Comparison of ENCODE assay signal across 27 cellular contexts in the genomic region with DNA sequence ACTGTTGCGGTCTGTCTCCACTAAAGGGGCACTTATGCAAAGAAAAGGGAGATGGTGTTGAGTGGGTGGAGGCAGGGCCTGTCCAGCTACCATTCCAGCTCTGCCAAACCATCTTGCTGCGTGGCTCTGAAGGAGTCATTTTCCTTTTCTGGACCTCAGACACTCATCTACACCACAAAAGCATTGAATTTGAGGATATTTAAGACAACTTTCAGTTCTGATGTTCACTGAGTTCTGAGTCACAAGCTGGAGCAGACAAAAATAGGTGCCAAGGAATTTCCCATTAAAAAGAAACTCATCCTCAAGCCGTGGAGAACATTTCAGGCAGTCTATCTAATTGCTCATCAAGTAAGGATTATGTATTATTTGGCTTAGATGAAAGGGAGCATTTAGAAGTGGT.
DNase-seq lines count a peak whose midpoint lies in the region; ATAC-seq, FAIRE-seq and TF ChIP-seq lines count a peak whose summit lies in the region.
"Had no signal": no experiment of that assay in that cellular context is flagged by ENCODE, and none has a peak within 500 bp of the region (broad histone marks: within the 10 kb centered on the region; RNA-seq: fewer than 3 reads in every experiment).

No MANE protein-coding gene starts in this region.

- no peak overlapping the region for H3K27ac ChIP-seq in GM12878 (ENCODE audit: control insufficient read depth, insufficient read depth)
- H3K27ac ChIP-seq: pancreas, stomach, thyroid gland had no signal

- CTCF ChIA-PET in GM12878 (lab: Yijun Ruan, JAX) (interaction anchor here (0.7 kb wide), 1 partner anchor 46 kb away, joined by 3 read pairs; no protein-coding TSS in a partner anchor), GM10248 (lab: Yijun Ruan, JAX) (no interaction called here)

- peak; percentile 40 for DNase-seq in AG20443 (ENCODE audit: low spot score)
- peak; percentile 58 for DNase-seq in HS-5 (ENCODE audit: low read depth)
- DNase-seq in GM12878 (ENCODE audit: low read depth, low spot score): no peak
- peak; percentile 55 for DNase-seq in iris pigment epithelial cell (ENCODE audit: low read depth)
- DNase-seq in NOMO-1 treated with DMSO at 0.1 percent for 48 hours (lab: John Stamatoyannopoulos, UW; ENCODE audit: unreplicated experiment): no peak
- DNase-seq in GM10248 (ENCODE audit: extremely low spot score): no peak
- no peak for DNase-seq in activated naive CD4-positive, alpha-beta T cell treated with Interleukin-2 at 50 U/mL for 16 hours
- DNase-seq: activated CD8-positive, alpha-beta T cell treated with anti-CD3 and anti-CD28 coated beads for 36 hours; aorta; C1 segment of cervical spinal cord; Caco-2; DMS79; dorsolateral prefrontal cortex; head of caudate nucleus; KG1; kidney glomerular epithelial cell; mucosa of descending colon; NCI-H1436; NCI-H446; pancreas; stimulated activated CD4-positive, alpha-beta T cell treated with anti-CD3 and anti-CD28 coated beads, Interleukin-2, amount 100 ng/mL, for 24 hours; stomach; T-helper 2 cell; thyroid gland had no signal

- TF ChIP-seq CTCF in GM12878 (IDR thresholded peaks at IDR 0.05 in 2 of 3, conservative IDR thresholded peaks at IDR 0.05 in 1 of 3; ENCODE audit: control insufficient read depth in 2 of 3, extremely low read depth in 1 of 3, insufficient read depth in 1 of 3, low read depth in 3 of 3, low read length in 3 of 3): no peak
- no peak for TF ChIP-seq CTCF in GM10248 (IDR thresholded peaks at IDR 0.05; ENCODE audit: control extremely low read depth, extremely low read depth, low read depth, missing control alignments)

- H3K4me1 ChIP-seq in GM12878 (ENCODE audit: control insufficient read depth, insufficient read depth, low read length): no peaks in the 10 kb centered on the region
- H3K4me1 ChIP-seq: Caco-2, pancreas, stomach, thyroid gland had no signal

- no peak overlapping the region for H2AFZ ChIP-seq in GM12878 (ENCODE audit: control insufficient read depth, low read depth, low read length)

- TF ChIP-seq EP300 in GM12878 (IDR thresholded peaks at IDR 0.05; ENCODE audit: borderline replicate concordance in 1 of 2, control insufficient read depth in 1 of 2, low read depth in 2 of 2, low read length in 2 of 2): no peak

- H3K9me3 ChIP-seq in GM12878 (replicated peaks; ENCODE audit: control insufficient read depth, insufficient read depth, low read length): no peaks in the 10 kb centered on the region
- H3K9me3 ChIP-seq: Caco-2, mucosa of descending colon, pancreas, stomach, thyroid gland had no signal

- BruUV-seq in GM12878 (replicated peaks; lab: Mats Ljungman, UMichigan): no TSS peak

- no peak for TF ChIP-seq POLR2A in GM12878 (IDR thresholded peaks at IDR 0.05; ENCODE audit: low read depth, low read length)

- peak; percentile 31 for FAIRE-seq in GM12878 (lab: Jason Lieb, UNC)
- FAIRE-seq: pancreas had no signal

- POLR2A ChIA-PET in GM12878 (lab: Charles Lee) (no interaction called here), GM10248 (lab: Yijun Ruan, JAX) (no interaction called here)

- H3K4me3 ChIP-seq in GM12878: no peak overlapping the region
- H3K4me3 ChIP-seq: dorsolateral prefrontal cortex, lung, mucosa of descending colon, pancreas, stomach, thyroid gland had no signal

- SMC1A ChIA-PET in GM12878 (lab: Charles Lee; ENCODE audit: uncharacterized antibody, unreplicated experiment): interaction anchor here (0.7 kb wide), 1 partner anchor 54 kb away, joined by 3 read pairs; no protein-coding TSS in a partner anchor

- RAD21 ChIA-PET in GM12878 (lab: Charles Lee; ENCODE audit: unreplicated experiment): no interaction called here

- intact Hi-C loops in GM12878 (cut with micrococcal nuclease; ENCODE audit: unreplicated experiment): no loop called here

- no peak for ATAC-seq in GM12878
- ATAC-seq in HG02642 (IDR thresholded peaks at IDR 0.05; ENCODE audit: poor library complexity, unreplicated experiment): no peak
- ATAC-seq: activated CD8-positive, alpha-beta T cell treated with anti-CD3 and anti-CD28 coated beads for 36 hours; mucosa of descending colon; pancreas; SK-N-SH treated with all-trans-retinoic acid at 6 μM for 48 hours had no signal

- H4K20me1 ChIP-seq in GM12878 (ENCODE audit: control insufficient read depth, insufficient read depth): no peaks in the 10 kb centered on the region

- H3K4me2 ChIP-seq in GM12878 (ENCODE audit: control insufficient read depth, insufficient read depth): no peak overlapping the region

- H3K79me2 ChIP-seq in GM12878 (ENCODE audit: control insufficient read depth, insufficient read depth, low read length): no peaks in the 10 kb centered on the region

- H3K36me3 ChIP-seq in GM12878 (ENCODE audit: control insufficient read depth in 2 of 2, insufficient read depth in 2 of 2, low read length in 1 of 2): no peaks in the 10 kb centered on the region
- H3K36me3 ChIP-seq: pancreas, stomach, thyroid gland had no signal

- 0 out of 4 replicates have a peak, but pooled peaks cover 0 to under 1% of the 10 kb centered on the region in 2 experiments for H3K27me3 ChIP-seq in GM12878 (replicated peaks in 1 of 2; ENCODE audit: control insufficient read depth in 2 of 2, insufficient read depth in 2 of 2, low read length in 1 of 2)
- H3K27me3 ChIP-seq: dorsolateral prefrontal cortex, pancreas, thyroid gland had no signal

- in situ Hi-C loops in GM12878 (cut with MboI): no loop called here

- WGBS in GM12878 (ENCODE audit: insufficient coverage, insufficient replicate concordance, low lambda C conversion rate, missing lambda C conversion rate): 15% methylated on average over 3 of the region's 3 CpGs

- TF ChIP-seq RAD21 in GM12878 (IDR thresholded peaks at IDR 0.05; ENCODE audit: insufficient read depth, low read depth, low read length): no peak

- H3K9ac ChIP-seq in GM12878 (ENCODE audit: control insufficient read depth, insufficient read depth, low read length): no peak overlapping the region

TF ChIP-seq in GM12878, 131 proteins besides CTCF, POLR2A, EP300 and RAD21 (continues in another document):
- TF ChIP-seq, protein P1, sequence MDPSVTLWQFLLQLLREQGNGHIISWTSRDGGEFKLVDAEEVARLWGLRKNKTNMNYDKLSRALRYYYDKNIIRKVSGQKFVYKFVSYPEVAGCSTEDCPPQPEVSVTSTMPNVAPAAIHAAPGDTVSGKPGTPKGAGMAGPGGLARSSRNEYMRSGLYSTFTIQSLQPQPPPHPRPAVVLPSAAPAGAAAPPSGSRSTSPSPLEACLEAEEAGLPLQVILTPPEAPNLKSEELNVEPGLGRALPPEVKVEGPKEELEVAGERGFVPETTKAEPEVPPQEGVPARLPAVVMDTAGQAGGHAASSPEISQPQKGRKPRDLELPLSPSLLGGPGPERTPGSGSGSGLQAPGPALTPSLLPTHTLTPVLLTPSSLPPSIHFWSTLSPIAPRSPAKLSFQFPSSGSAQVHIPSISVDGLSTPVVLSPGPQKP (IDR thresholded peaks at IDR 0.05; ENCODE audit: low read depth, low read length): no peak
- TF ChIP-seq RUNX3 (IDR thresholded peaks at IDR 0.05; ENCODE audit: low read length) (no peak), CREM (IDR thresholded peaks at IDR 0.05; ENCODE audit: low read depth) (no peak), IRF4 (IDR thresholded peaks at IDR 0.05; ENCODE audit: low read depth, low read length) (no peak), BRCA1 (IDR thresholded peaks at IDR 0.05; ENCODE audit: low read depth, low read length) (no peak), TBL1XR1 (IDR thresholded peaks at IDR 0.05; ENCODE audit: low read depth, low read length) (no peak), HDGF (IDR thresholded peaks at IDR 0.05) (no peak), HCFC1 (IDR thresholded peaks at IDR 0.05; ENCODE audit: low read length) (no peak), CHD2 (IDR thresholded peaks at IDR 0.05; ENCODE audit: borderline replicate concordance, low read depth, low read length) (no peak), TAF1 (IDR thresholded peaks at IDR 0.05; ENCODE audit: borderline replicate concordance, low read depth, low read length) (no peak), RB1 (IDR thresholded peaks at IDR 0.05; ENCODE audit: borderline replicate concordance) (no peak), SUZ12 (IDR thresholded peaks at IDR 0.05; ENCODE audit: unreplicated experiment) (no peak), TCF3 (IDR thresholded peaks at IDR 0.05; ENCODE audit: borderline replicate concordance, insufficient read depth, low read depth, low read length) (no peak), STAT1 (conservative IDR thresholded peaks at IDR 0.05) (no peak), KAT2A (conservative IDR thresholded peaks at IDR 0.05; ENCODE audit: control insufficient read depth, low read depth, low read length) (no peak), MYC (IDR thresholded peaks at IDR 0.05; ENCODE audit: insufficient read depth, insufficient read length, insufficient replicate concordance, low read length, severe bottlenecking) (no peak)
- TF ChIP-seq, protein P2, sequence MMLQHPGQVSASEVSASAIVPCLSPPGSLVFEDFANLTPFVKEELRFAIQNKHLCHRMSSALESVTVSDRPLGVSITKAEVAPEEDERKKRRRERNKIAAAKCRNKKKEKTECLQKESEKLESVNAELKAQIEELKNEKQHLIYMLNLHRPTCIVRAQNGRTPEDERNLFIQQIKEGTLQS (IDR thresholded peaks at IDR 0.05; ENCODE audit: borderline replicate concordance, extremely low read depth, low read depth, low read length): no peak
- TF ChIP-seq, protein P3, sequence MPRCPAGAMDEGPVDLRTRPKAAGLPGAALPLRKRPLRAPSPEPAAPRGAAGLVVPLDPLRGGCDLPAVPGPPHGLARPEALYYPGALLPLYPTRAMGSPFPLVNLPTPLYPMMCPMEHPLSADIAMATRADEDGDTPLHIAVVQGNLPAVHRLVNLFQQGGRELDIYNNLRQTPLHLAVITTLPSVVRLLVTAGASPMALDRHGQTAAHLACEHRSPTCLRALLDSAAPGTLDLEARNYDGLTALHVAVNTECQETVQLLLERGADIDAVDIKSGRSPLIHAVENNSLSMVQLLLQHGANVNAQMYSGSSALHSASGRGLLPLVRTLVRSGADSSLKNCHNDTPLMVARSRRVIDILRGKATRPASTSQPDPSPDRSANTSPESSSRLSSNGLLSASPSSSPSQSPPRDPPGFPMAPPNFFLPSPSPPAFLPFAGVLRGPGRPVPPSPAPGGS (IDR thresholded peaks at IDR 0.05; ENCODE audit: borderline replicate concordance, insufficient read depth, low read depth, low read length, poor library complexity, severe bottlenecking): no peak
- TF ChIP-seq, protein P4, sequence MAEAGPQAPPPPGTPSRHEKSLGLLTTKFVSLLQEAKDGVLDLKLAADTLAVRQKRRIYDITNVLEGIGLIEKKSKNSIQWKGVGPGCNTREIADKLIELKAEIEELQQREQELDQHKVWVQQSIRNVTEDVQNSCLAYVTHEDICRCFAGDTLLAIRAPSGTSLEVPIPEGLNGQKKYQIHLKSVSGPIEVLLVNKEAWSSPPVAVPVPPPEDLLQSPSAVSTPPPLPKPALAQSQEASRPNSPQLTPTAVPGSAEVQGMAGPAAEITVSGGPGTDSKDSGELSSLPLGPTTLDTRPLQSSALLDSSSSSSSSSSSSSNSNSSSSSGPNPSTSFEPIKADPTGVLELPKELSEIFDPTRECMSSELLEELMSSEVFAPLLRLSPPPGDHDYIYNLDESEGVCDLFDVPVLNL (IDR thresholded peaks at IDR 0.05; ENCODE audit: low read depth, low read length): no peak

Comparison
In these comparisons a context has a peak if more than half of its experiments do, and no peak if none do; other contexts are left out.
1. DNase-seq: peak in AG20443 (single experiment), HS-5 (single experiment) and iris pigment epithelial cell (single experiment); none in GM12878 (single experiment), NOMO-1 treated with DMSO at 0.1 percent for 48 hours (single experiment), GM10248 (single experiment) and activated naive CD4-positive, alpha-beta T cell treated with Interleukin-2 at 50 U/mL for 16 hours (single experiment).